In genomic region chr19:12293771-12294307, GRCh38 we compare ENCODE assay signal across 8 cellular contexts. TPM values are rescaled to one million over a fixed set of nuclear protein-coding genes. Genes with fewer than 3 reads are reported as not detected.
DNase-seq lines count a peak whose midpoint lies in the region; ATAC-seq and TF ChIP-seq lines count a peak whose summit lies in the region.

No MANE protein-coding gene starts in this region.

- no peaks in the 10 kb centered on the region; the same call in 1 of the 2 replicates for H3K4me1 ChIP-seq in BE2C
- H3K4me1 ChIP-seq in adrenal gland (replicated peaks in 1 of 2) = peaks cover 31 to 37% of the 10 kb centered on the region in 2 donors
- peaks cover 59% of the 10 kb centered on the region for H3K4me1 ChIP-seq in left ventricle myocardium inferior

- H3K27ac ChIP-seq in adrenal gland (peak overlapping the region; percentile 90 to 99 (median 98)), left ventricle myocardium inferior (replicated peaks) (peak overlapping the region; percentile 99)

- H3K4me3 ChIP-seq in BE2C (ENCODE audit: low read depth, low read length) (peak overlapping the region; percentile 93), adrenal gland (peak overlapping the region; percentile 68 to 92 (median 88)), left ventricle myocardium inferior (peak overlapping the region; percentile 87)

- no peaks in the 10 kb centered on the region; the same call in 1 of the 2 replicates for H3K36me3 ChIP-seq in BE2C
- no peaks in the 10 kb centered on the region for H3K36me3 ChIP-seq in adrenal gland (replicated peaks in 1 of 2)
- no peaks in the 10 kb centered on the region for H3K36me3 ChIP-seq in left ventricle myocardium inferior

- intact Hi-C loops in adrenal gland (cut with DNase I) = no loop called here
- intact Hi-C loops in left ventricle myocardium inferior (cut with micrococcal nuclease) = no loop called here

- ATAC-seq in GM18907 (IDR thresholded peaks at IDR 0.05; ENCODE audit: unreplicated experiment) = peak; percentile 62
- peak; percentile 2 for ATAC-seq in HG03442 (IDR thresholded peaks at IDR 0.05; ENCODE audit: unreplicated experiment)
- peak; percentile 78 for ATAC-seq in SK-N-SH treated with all-trans-retinoic acid at 6 μM for 48 hours
- no peak for ATAC-seq in GM18502 (IDR thresholded peaks at IDR 0.05; ENCODE audit: poor library complexity, unreplicated experiment)

- H3K9me3 ChIP-seq in BE2C (no peaks in the 10 kb centered on the region), adrenal gland (replicated peaks in 1 of 3) (no peaks in the 10 kb centered on the region), left ventricle myocardium inferior (replicated peaks) (no peaks in the 10 kb centered on the region)

- TF ChIP-seq CTCF in BE2C (IDR thresholded peaks at IDR 0.05; ENCODE audit: low read depth, low read length) = no peak
- TF ChIP-seq CTCF in adrenal gland (IDR thresholded peaks at IDR 0.05) = no peak
- TF ChIP-seq CTCF in left ventricle myocardium inferior (IDR thresholded peaks at IDR 0.05; ENCODE audit: borderline replicate concordance) = no peak

- WGBS in adrenal gland, 4 donors = 0 to 1% (median 0%) methylated on average over 13 to 20 of the region's 20 CpGs

- DNase-seq in BE2C (peak; percentile 55), adrenal gland (peak; percentile 62 to 86 (median 82)), left ventricle myocardium inferior (peak; percentile 50), pons (ENCODE audit: low spot score) (peak; percentile 12)

- H3K27me3 ChIP-seq in BE2C = no peaks in the 10 kb centered on the region
- no peaks in the 10 kb centered on the region for H3K27me3 ChIP-seq in adrenal gland
- no peaks in the 10 kb centered on the region for H3K27me3 ChIP-seq in left ventricle myocardium inferior (ENCODE audit: low read depth)

- TF ChIP-seq POLR2A in adrenal gland (IDR thresholded peaks at IDR 0.05) = peak in 1 of 2 donors; percentile 87

TF ChIP-seq in SK-N-SH treated with all-trans-retinoic acid at 6 μM for 48 hours, 23 proteins besides CTCF, POLR2A, EP300 and RAD21:
- TF ChIP-seq ZFP30 (CRISPR knock-in tag; IDR thresholded peaks at IDR 0.05) = no peak

RNA-seq across cellular contexts. Expression of gene ZNF44, which starts 0.8 kb away (rescaled TPM):
- 3.8 TPM for polyA plus RNA-seq in BE2C (2012; ENCODE audit: insufficient read depth, insufficient read length, low read depth)
- total RNA-seq in adrenal gland (10 to 100 TPM in 4 of 8 donors, 1 to 10 TPM in 4; 2.8 to 11.9 (median 10.2) TPM), left ventricle myocardium inferior (7.8 TPM)
- 10 to 100 TPM; 10.8 to 14.8 (median 11.5) TPM for polyA plus RNA-seq in adrenal gland

RNA-seq across cellular contexts. Expression of gene ZNF563, which starts 39.6 kb away (rescaled TPM):
- polyA plus RNA-seq in BE2C (2012; ENCODE audit: insufficient read depth, insufficient read length, low read depth) = 0.48 TPM
- total RNA-seq in adrenal gland (10 to 100 TPM in 2 of 8 donors, 1 to 10 TPM in 6; 1.8 to 10.6 (median 5.1) TPM), left ventricle myocardium inferior (4.5 TPM)
- 1 to 10 TPM; 1.8 to 5.2 (median 2.7) TPM for polyA plus RNA-seq in adrenal gland

Comparison
In these comparisons a context has a peak if more than half of its experiments do, and no peak if none do; other contexts are left out.
1. DNase-seq: peak in every context shown above with its lines; median percentile 82 in adrenal gland; 55 in BE2C; 50 in left ventricle myocardium inferior; 12 in pons.